Comparison of ENCODE assay signal across 19 cellular contexts in genomic region chr17:27542841-27543463, GRCh38.
DNase-seq lines count a peak whose midpoint lies in the region; ATAC-seq and TF ChIP-seq lines count a peak whose summit lies in the region.
"Had no signal": no experiment of that assay in that cellular context is flagged by ENCODE, and none has a peak within 500 bp of the region (broad histone marks: within the 10 kb centered on the region; RNA-seq: fewer than 3 reads in every experiment).

No MANE protein-coding gene starts in this region.

- ATAC-seq in right cardiac atrium: no peak
- ATAC-seq in activated T-helper 17 cell treated with anti-CD3 and anti-CD28 coated beads, Interleukin-2, amount 50 U/mL, for 72 hours (replicated peaks): no peak
- peak; percentile 57 for ATAC-seq in mucosa of descending colon
- ATAC-seq in GM18505 (IDR thresholded peaks at IDR 0.05; ENCODE audit: unreplicated experiment): no peak
- ATAC-seq in HG03097 (IDR thresholded peaks at IDR 0.05; ENCODE audit: low FRiP score, unreplicated experiment): no peak

- peaks cover 11% of the 10 kb centered on the region for H3K36me3 Mint-ChIP-seq in activated T-helper 17 cell treated with anti-CD3 and anti-CD28 coated beads, Interleukin-2, amount 50 U/mL, for 72 hours (ENCODE audit: low read depth)
- H3K36me3 Mint-ChIP-seq: CD8-positive, alpha-beta memory T cell; immature natural killer cell had no signal

- H3K9me3 Mint-ChIP-seq in activated T-helper 17 cell treated with anti-CD3 and anti-CD28 coated beads, Interleukin-2, amount 50 U/mL, for 72 hours: no peaks in the 10 kb centered on the region
- H3K9me3 Mint-ChIP-seq: CD8-positive, alpha-beta memory T cell; immature natural killer cell had no signal

- H3K4me1 ChIP-seq in right cardiac atrium (ENCODE audit: control insufficient read depth, insufficient read depth, low read length): peaks cover 10% of the 10 kb centered on the region
- peaks cover 24% of the 10 kb centered on the region for H3K4me1 ChIP-seq in left ventricle myocardium inferior
- H3K4me1 ChIP-seq in mucosa of descending colon (ENCODE audit: low read depth): peaks cover 25% of the 10 kb centered on the region

- H3K27me3 ChIP-seq in right cardiac atrium (ENCODE audit: control insufficient read depth, insufficient read depth) (no peaks in the 10 kb centered on the region), left ventricle myocardium inferior (ENCODE audit: low read depth) (no peaks in the 10 kb centered on the region)

- H3K27ac ChIP-seq in right cardiac atrium (ENCODE audit: low read length): no peak overlapping the region
- H3K27ac ChIP-seq in left ventricle myocardium inferior (replicated peaks): no peak overlapping the region
- H3K27ac ChIP-seq: PC-9, thoracic aorta, WERI-Rb-1 had no signal

- WGBS in right cardiac atrium: 98% methylated on average over 6 of the region's 6 CpGs

- peak overlapping the region; percentile 75 for H3K4me3 Mint-ChIP-seq in activated T-helper 17 cell treated with anti-CD3 and anti-CD28 coated beads, Interleukin-2, amount 50 U/mL, for 72 hours

- H3K4me3 ChIP-seq in right cardiac atrium (ENCODE audit: low read length) (no peak overlapping the region), left ventricle myocardium inferior (no peak overlapping the region), mucosa of descending colon (no peak overlapping the region)
- H3K4me3 ChIP-seq: PC-9, thoracic aorta had no signal

- H3K36me3 ChIP-seq in left ventricle myocardium inferior (no peaks in the 10 kb centered on the region), mucosa of descending colon (ENCODE audit: low read depth) (no peaks in the 10 kb centered on the region)
- H3K36me3 ChIP-seq: thoracic aorta, WERI-Rb-1 had no signal

- no peak overlapping the region for H3K27ac Mint-ChIP-seq in activated T-helper 17 cell treated with anti-CD3 and anti-CD28 coated beads, Interleukin-2, amount 50 U/mL, for 72 hours

- H3K9me3 ChIP-seq in right cardiac atrium (ENCODE audit: control insufficient read depth, low read length) (no peaks in the 10 kb centered on the region), left ventricle myocardium inferior (replicated peaks) (no peaks in the 10 kb centered on the region), mucosa of descending colon (no peaks in the 10 kb centered on the region)
- H3K9me3 ChIP-seq: thoracic aorta had no signal

- TF ChIP-seq CTCF in left ventricle myocardium inferior (IDR thresholded peaks at IDR 0.05; ENCODE audit: borderline replicate concordance) (no peak), mucosa of descending colon (IDR thresholded peaks at IDR 0.05) (no peak)

- no peak for TF ChIP-seq POLR2A in GM18505 (IDR thresholded peaks at IDR 0.05; ENCODE audit: borderline replicate concordance, extremely low read depth, insufficient read depth, insufficient read length)

- intact Hi-C loops in right cardiac atrium (cut with DNase I) (loop anchor here in 1 of 4 donors (10.0 kb wide), 1 partner anchor 48 kb away; no protein-coding TSS in a partner anchor), left ventricle myocardium inferior (cut with micrococcal nuclease) (no loop called here), mucosa of descending colon (cut with DNase I, micrococcal nuclease) (no loop called here)

- H3K27me3 Mint-ChIP-seq in activated T-helper 17 cell treated with anti-CD3 and anti-CD28 coated beads, Interleukin-2, amount 50 U/mL, for 72 hours: no peaks in the 10 kb centered on the region

- DNase-seq in right cardiac atrium: peak in 2 of 3 donors; percentile 20 to 32
- DNase-seq in left ventricle myocardium inferior: no peak
- DNase-seq in mucosa of descending colon: peak in 1 of 3 donors; percentile 41
- DNase-seq in stimulated activated CD4-positive, alpha-beta T cell treated with anti-CD3 and anti-CD28 coated beads, Interleukin-2, amount 100 ng/mL, for 24 hours: no peak
- DNase-seq: activated CD4-positive, alpha-beta T cell treated with anti-CD3 and anti-CD28 coated beads, Interleukin-2, amount 50 U/mL, for 48 hours; CD8-positive, alpha-beta memory T cell; dermis blood vessel endothelial cell; DMS79 treated with DMSO at 0.1 percent for 48 hours; immature natural killer cell; MM.1S; NCI-H2171 treated with DMSO at 0.1 percent for 48 hours; occipital lobe; PC-9; retina; WERI-Rb-1 had no signal

- H3K4me1 Mint-ChIP-seq in activated T-helper 17 cell treated with anti-CD3 and anti-CD28 coated beads, Interleukin-2, amount 50 U/mL, for 72 hours: peaks cover 61% of the 10 kb centered on the region

Comparison
In these comparisons a context has a peak if more than half of its experiments do, and no peak if none do; other contexts are left out.
1. DNase-seq: peak in right cardiac atrium (2 of 3); none in left ventricle myocardium inferior (single experiment) and stimulated activated CD4-positive, alpha-beta T cell treated with anti-CD3 and anti-CD28 coated beads, Interleukin-2, amount 100 ng/mL, for 24 hours (0 of 2).